ENCODE assay signal across 27 cellular contexts in genomic region chr9:93710370-93710723, GRCh38.
"Had no signal": no experiment of that assay in that cellular context is flagged by ENCODE, and none has a peak within 500 bp of the region (broad histone marks: within the 10 kb centered on the region; RNA-seq: fewer than 3 reads in every experiment).

No MANE protein-coding gene starts in this region.

- ATAC-seq: psoas muscle; stimulated activated naive B cell treated with anti-CD40 and anti-IgM and Interleukin-4, amounts not matched to agents 10 μg/mL and 1 μg/mL and 100 μg/mL, for 72 hours; stimulated activated naive CD8-positive, alpha-beta T cell treated with anti-CD3 and anti-CD28 coated beads, Interleukin-15, Interleukin-2, amounts not matched to agents 100 U/mL and 50 U/mL, for 24 hours had no signal

- H3K4me1 Mint-ChIP-seq: immature natural killer cell; mesothelial cell of epicardium; naive B cell; natural killer cell; nephron progenitor cell; neural progenitor cell; stimulated activated naive B cell treated with anti-CD40 and anti-IgM and Interleukin-4, amounts not matched to agents 10 μg/mL and 1 μg/mL and 100 μg/mL, for 72 hours had no signal

- H2AFZ ChIP-seq: neural progenitor cell, parathyroid adenoma had no signal

- FAIRE-seq: islet of Langerhans, small intestine had no signal

- H3K27ac ChIP-seq: left ventricle myocardium inferior, neural progenitor cell, neutrophil, parathyroid adenoma, psoas muscle, sigmoid colon, stomach, testis, thyroid gland, transverse colon, upper lobe of left lung had no signal

- H3K27ac Mint-ChIP-seq: immature natural killer cell; mesothelial cell of epicardium; naive B cell; natural killer cell; nephron progenitor cell; neural progenitor cell; stimulated activated naive B cell treated with anti-CD40 and anti-IgM and Interleukin-4, amounts not matched to agents 10 μg/mL and 1 μg/mL and 100 μg/mL, for 72 hours had no signal

- H3K4me3 Mint-ChIP-seq: immature natural killer cell; mesothelial cell of epicardium; naive B cell; natural killer cell; nephron progenitor cell; neural progenitor cell; stimulated activated naive B cell treated with anti-CD40 and anti-IgM and Interleukin-4, amounts not matched to agents 10 μg/mL and 1 μg/mL and 100 μg/mL, for 72 hours had no signal

- H3K36me3 ChIP-seq: left ventricle myocardium inferior, neural progenitor cell, neutrophil, sigmoid colon, stomach, thyroid gland, transverse colon, upper lobe of left lung had no signal

- H3K4me1 ChIP-seq: left ventricle myocardium inferior, neural progenitor cell, parathyroid adenoma, sigmoid colon, stomach, testis, thyroid gland, transverse colon, upper lobe of left lung had no signal

- H3K9me3 ChIP-seq: neutrophil, sigmoid colon, testis, thyroid gland, transverse colon, upper lobe of left lung had no signal

- H3K36me3 Mint-ChIP-seq: immature natural killer cell; mesothelial cell of epicardium; naive B cell; natural killer cell; neural progenitor cell; stimulated activated naive B cell treated with anti-CD40 and anti-IgM and Interleukin-4, amounts not matched to agents 10 μg/mL and 1 μg/mL and 100 μg/mL, for 72 hours had no signal

- H3K9me3 Mint-ChIP-seq: immature natural killer cell, mesothelial cell of epicardium, natural killer cell, nephron progenitor cell, neural progenitor cell had no signal

- H3K27me3 ChIP-seq: neural progenitor cell, sigmoid colon, stomach, testis, thyroid gland, transverse colon, upper lobe of left lung had no signal

- H3K4me2 ChIP-seq: neural progenitor cell had no signal

- DNase-seq: hypothalamus; immature natural killer cell; left ventricle myocardium inferior; mesendoderm; naive B cell; natural killer cell; nephron progenitor cell; occipital lobe; psoas muscle; sigmoid colon; small intestine; stimulated activated CD4-positive, alpha-beta T cell treated with anti-CD3 and anti-CD28 coated beads, Interleukin-1b, Interleukin-23, amount 100 ng/mL, for 48 hours; stimulated activated CD4-positive, alpha-beta T cell treated with anti-CD3 and anti-CD28 coated beads, Interleukin-2, amount 100 ng/mL, for 48 hours; stimulated activated CD4-positive, alpha-beta T cell treated with anti-CD3 and anti-CD28 coated beads, Interleukin-4, amount 100 ng/mL, for 4 hours; stimulated activated naive B cell treated with anti-CD40 and anti-IgM and Interleukin-4, amounts not matched to agents 10 μg/mL and 1 μg/mL and 100 μg/mL, for 72 hours; stimulated activated naive CD8-positive, alpha-beta T cell treated with anti-CD3 and anti-CD28 coated beads, Interleukin-15, Interleukin-2, amounts not matched to agents 100 U/mL and 50 U/mL, for 24 hours; stomach; testis; thyroid gland; transverse colon; upper lobe of left lung had no signal

- H3K4me3 ChIP-seq: left ventricle myocardium inferior, lung, neural progenitor cell, psoas muscle, sigmoid colon, stomach, testis, thyroid gland, transverse colon, upper lobe of left lung had no signal

- H3K9ac ChIP-seq: neural progenitor cell, parathyroid adenoma had no signal

- H3K79me2 ChIP-seq: parathyroid adenoma had no signal
